ENCODE assay signal across 13 cellular contexts in the genomic region with DNA sequence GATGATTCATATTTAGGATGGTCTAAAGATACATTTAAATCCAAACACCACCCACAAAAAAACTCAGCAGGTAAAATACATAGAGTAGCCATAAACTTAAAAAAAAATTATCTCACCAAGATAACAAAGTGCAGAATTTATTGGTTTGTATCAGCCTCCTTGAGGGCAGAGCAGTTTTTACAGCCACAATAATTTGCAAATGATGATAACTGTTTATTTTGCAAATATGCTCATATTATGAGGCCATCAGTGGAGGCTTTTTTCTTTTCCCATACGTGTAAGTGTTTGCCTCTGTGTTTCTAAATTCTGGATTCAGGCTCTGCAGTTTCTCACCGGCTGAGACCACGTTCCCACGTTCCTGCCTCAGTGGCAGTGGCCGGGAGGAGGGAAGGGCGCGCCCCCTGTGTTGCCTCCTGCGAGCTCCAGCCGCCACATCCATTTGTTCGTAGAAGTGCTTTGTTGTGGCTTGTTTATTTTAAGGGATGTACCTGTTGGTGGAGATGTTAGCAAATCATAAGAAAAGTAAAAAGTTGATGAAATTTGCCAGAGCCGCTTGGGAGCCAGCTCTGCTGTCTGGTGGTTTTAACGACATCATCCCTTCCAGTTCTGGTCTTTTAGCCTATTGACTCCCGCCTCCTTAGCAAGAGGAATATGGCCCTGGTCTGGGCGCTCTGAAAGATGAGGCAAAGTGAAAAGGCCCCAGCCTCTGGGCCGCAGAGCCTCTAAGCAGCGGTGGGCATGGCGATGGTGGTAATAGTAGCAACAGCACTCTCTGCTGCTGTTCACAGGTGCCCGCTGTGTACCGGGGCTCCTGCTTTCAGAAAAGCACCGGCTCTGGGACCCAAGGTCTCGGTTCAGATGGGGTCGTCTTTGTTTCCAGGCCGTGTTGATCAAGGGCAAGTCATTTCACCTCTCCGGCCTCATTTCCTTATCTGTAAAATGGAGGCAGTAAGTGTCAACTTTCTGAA.
DNase-seq lines count a peak whose midpoint lies in the region; ATAC-seq, FAIRE-seq and TF ChIP-seq lines count a peak whose summit lies in the region.
"Had no signal": no experiment of that assay in that cellular context is flagged by ENCODE, and none has a peak within 500 bp of the region (broad histone marks: within the 10 kb centered on the region; RNA-seq: fewer than 3 reads in every experiment).

No MANE protein-coding gene starts in this region.

- intact Hi-C loops in lower lobe of right lung (cut with DNase I), result no loop called here

- no peak for ATAC-seq in lower lobe of right lung
- ATAC-seq in thoracic aorta (ENCODE audit: insufficient number of reproducible peaks, low FRiP score, low read depth), result no peak
- ATAC-seq in HG03457 (IDR thresholded peaks at IDR 0.05; ENCODE audit: unreplicated experiment), result no peak

- H3K4me1 ChIP-seq in lower lobe of right lung (peaks cover 93% of the 10 kb centered on the region), thoracic aorta (ENCODE audit: control insufficient read depth in 1 of 2, low read depth in 2 of 2) (peaks cover 59 to 87% of the 10 kb centered on the region in 2 donors)

- peak overlapping the region; percentile 99 to 100 for H3K27ac ChIP-seq in coronary artery
- peak overlapping the region; percentile 98 for H3K27ac ChIP-seq in lower lobe of right lung
- H3K27ac ChIP-seq in thoracic aorta, result peak overlapping the region; percentile 96 to 98
- H3K27ac ChIP-seq: KMS-11 had no signal

- no peak for TF ChIP-seq CTCF in coronary artery (IDR thresholded peaks at IDR 0.05)
- TF ChIP-seq CTCF in lower lobe of right lung (IDR thresholded peaks at IDR 0.05), result no peak
- TF ChIP-seq CTCF in thoracic aorta (IDR thresholded peaks at IDR 0.05), result no peak
- no peak for TF ChIP-seq CTCF in D721Med (IDR thresholded peaks at IDR 0.05; ENCODE audit: insufficient read depth, missing control alignments)

- H3K27me3 ChIP-seq in lower lobe of right lung (ENCODE audit: low read depth) (no peaks in the 10 kb centered on the region), thoracic aorta (replicated peaks; ENCODE audit: insufficient read depth) (no peaks in the 10 kb centered on the region)

- H3K4me3 ChIP-seq in coronary artery (peak overlapping the region; percentile 96), lower lobe of right lung (peak overlapping the region; percentile 39), thoracic aorta (peak overlapping the region; percentile 86)

- peaks cover 53% of the 10 kb centered on the region for H3K36me3 ChIP-seq in lower lobe of right lung
- no peaks in the 10 kb centered on the region for H3K36me3 ChIP-seq in thoracic aorta

- DNase-seq in LoVo (ENCODE audit: low spot score) (peak; percentile 48), coronary artery (ENCODE audit: low spot score) (peak; percentile 70), lower lobe of right lung (peak; percentile 32), thoracic aorta (ENCODE audit: low spot score) (no peak), COR-L47 (lab: John Stamatoyannopoulos, UW) (no peak), D721Med (ENCODE audit: insufficient read length, low spot score) (no peak), NCI-H2081 (lab: John Stamatoyannopoulos, UW) (no peak)
- DNase-seq: activated T-cell treated with anti-CD3 and anti-CD28 coated beads for 4 hours; NCI-H82; stimulated activated CD4-positive, alpha-beta T cell treated with anti-CD3 and anti-CD28 coated beads, Interleukin-2, amount 100 ng/mL, for 48 hours; T-helper 9 cell had no signal

- H3K9me3 ChIP-seq in lower lobe of right lung (no peaks in the 10 kb centered on the region), thoracic aorta (no peaks in the 10 kb centered on the region)

- FAIRE-seq in D721Med (lab: Jason Lieb, UNC), result no peak

Comparison
In these comparisons a context has a peak if more than half of its experiments do, and no peak if none do; other contexts are left out.
1. DNase-seq: peak in LoVo (single experiment), coronary artery (single experiment) and lower lobe of right lung (single experiment); none in thoracic aorta (single experiment), COR-L47 (single experiment), D721Med (single experiment) and NCI-H2081 (0 of 2).
2. H3K4me3 ChIP-seq: peak in every context shown above with its lines; median percentile 96 in coronary artery; 86 in thoracic aorta; 39 in lower lobe of right lung.
3. Peak in every context shown above with its lines, with median percentiles within 50 percentile points of each other: H3K27ac ChIP-seq.